In genomic region chr5:10593531-10594181, GRCh38 we compare ENCODE assay signal across 1 cellular context.
TF ChIP-seq lines count a peak whose summit lies in the region.

No MANE protein-coding gene starts in this region.

TF ChIP-seq in H1, 55 proteins besides CTCF, POLR2A, EP300 and RAD21:
- no peak for TF ChIP-seq RBBP5 (IDR thresholded peaks at IDR 0.05; ENCODE audit: borderline replicate concordance, low read depth, low read length)
- no peak for TF ChIP-seq BCL11A (IDR thresholded peaks at IDR 0.05; ENCODE audit: low read depth in 2 of 2, low read length in 2 of 2)
- TF ChIP-seq GTF2F1 (IDR thresholded peaks at IDR 0.05; ENCODE audit: borderline replicate concordance, low read depth, low read length) = no peak
- TF ChIP-seq RXRA (IDR thresholded peaks at IDR 0.05; ENCODE audit: insufficient read depth, low read depth, low read length) = no peak
